In genomic region chrX:130110379-130111219, GRCh38 we compare ENCODE assay signal across 8 cellular contexts. TPM values are rescaled to one million over a fixed set of nuclear protein-coding genes. Genes with fewer than 3 reads are reported as not detected.
DNase-seq lines count a peak whose midpoint lies in the region; ATAC-seq and TF ChIP-seq lines count a peak whose summit lies in the region.

TSS of gene ELF4 (minus strand) at chrX:130110497. CDS start at chrX:130081330, 29,167 bp downstream.

- CTCF ChIA-PET in RWPE1 (lab: Yijun Ruan, JAX), result no interaction called here
- CTCF ChIA-PET in activated naive CD4-positive, alpha-beta T cell treated with anti-CD3 and anti-CD28 coated beads for 36 hours (lab: Charles Lee), result interaction anchor here (1.0 to 3.4 kb wide), 3 partner anchors 10 to 30 kb away, joined by 4 to 20 read pairs (median 9); no protein-coding TSS in a partner anchor

- H3K4me3 ChIP-seq in heart left ventricle, result peak within 1 kb of the TSS; percentile 39 to 87 (median 67)

- peaks cover 0 to 12% (median 0%) of the 10 kb centered on the region in 9 donors for H3K27me3 ChIP-seq in heart left ventricle

- no peak for TF ChIP-seq CTCF in RWPE1 (conservative IDR thresholded peaks at IDR 0.05; ENCODE audit: low read depth)
- no peak for TF ChIP-seq CTCF in heart left ventricle (IDR thresholded peaks at IDR 0.05)

- intact Hi-C loops in activated naive CD4-positive, alpha-beta T cell treated with anti-CD3 and anti-CD28 coated beads for 36 hours (cut with micrococcal nuclease), result loop anchor here (1.0 kb wide), 2 partner anchors 28 to 229 kb away; partner anchors contain the start of gene SLC25A14
- intact Hi-C loops in heart left ventricle (cut with DNase I), result no loop called here

- no peaks in the 10 kb centered on the region for H3K9me3 Mint-ChIP-seq in activated naive CD4-positive, alpha-beta T cell treated with anti-CD3 and anti-CD28 coated beads for 36 hours

- DNase-seq in stimulated activated CD4-positive, alpha-beta T cell treated with anti-CD3 and anti-CD28 coated beads, Interleukin-12 subunit alpha, Interleukin-12 subunit beta, amount 100 ng/mL, for 4 hours, result peak; percentile 60
- no peak for DNase-seq in stimulated activated CD4-positive, alpha-beta T cell treated with anti-CD3 and anti-CD28 coated beads, Interleukin-2, amount 100 ng/mL, for 48 hours
- DNase-seq in RWPE1 (ENCODE audit: low spot score) (peak; percentile 71), heart left ventricle (peak; percentile 41 to 68 (median 53)), pulmonary artery endothelial cell (ENCODE audit: low read depth, low spot score) (no peak), superior temporal gyrus (ENCODE audit: extremely low spot score) (no peak)
- peak; percentile 66 for DNase-seq in activated naive CD4-positive, alpha-beta T cell treated with anti-CD3 and anti-CD28 coated beads for 36 hours

- H3K36me3 ChIP-seq in heart left ventricle, result no peaks in the 10 kb centered on the region

- H3K9me3 ChIP-seq in heart left ventricle, result no peaks in the 10 kb centered on the region

- peaks cover 36% of the 10 kb centered on the region for H3K4me1 Mint-ChIP-seq in activated naive CD4-positive, alpha-beta T cell treated with anti-CD3 and anti-CD28 coated beads for 36 hours (ENCODE audit: low read depth)

- peak within 1 kb of the TSS; percentile 87 for H3K27ac Mint-ChIP-seq in activated naive CD4-positive, alpha-beta T cell treated with anti-CD3 and anti-CD28 coated beads for 36 hours

- H3K27ac ChIP-seq in RWPE1, result peak within 1 kb of the TSS; percentile 97
- peak within 1 kb of the TSS; percentile 78 to 93 (median 88) for H3K27ac ChIP-seq in heart left ventricle

- 1 to 52% (median 23%) methylated on average over 36 to 111 of the region's 123 CpGs for WGBS in heart left ventricle, 4 donors

- POLR2A ChIA-PET in RWPE1 (lab: Yijun Ruan, JAX; ENCODE audit: low non-redundant PET), result no interaction called here

- ATAC-seq in HG03280 (IDR thresholded peaks at IDR 0.05; ENCODE audit: unreplicated experiment) (peak; percentile 41), heart left ventricle (peak in 3 of 4 donors; percentile 46 to 75 (median 67))

- peak within 1 kb of the TSS; percentile 87 for H3K4me3 Mint-ChIP-seq in activated naive CD4-positive, alpha-beta T cell treated with anti-CD3 and anti-CD28 coated beads for 36 hours

- H3K27me3 Mint-ChIP-seq in activated naive CD4-positive, alpha-beta T cell treated with anti-CD3 and anti-CD28 coated beads for 36 hours (ENCODE audit: low read depth), result no peaks in the 10 kb centered on the region

- peaks cover 0 to 25% (median 0%) of the 10 kb centered on the region in 12 donors for H3K4me1 ChIP-seq in heart left ventricle

- TF ChIP-seq POLR2A in heart left ventricle (IDR thresholded peaks at IDR 0.05), result peak in 1 of 2 donors; percentile 25

- H3K36me3 Mint-ChIP-seq in activated naive CD4-positive, alpha-beta T cell treated with anti-CD3 and anti-CD28 coated beads for 36 hours (ENCODE audit: low read depth), result peaks cover 1% of the 10 kb centered on the region

RNA-seq across cellular contexts. Expression of gene ELF4, which starts in this region (rescaled TPM):
- 10 to 100 TPM; 15.8 to 16.5 TPM for total RNA-seq in activated naive CD4-positive, alpha-beta T cell treated with anti-CD3 and anti-CD28 coated beads for 36 hours
- total RNA-seq in heart left ventricle, result 10 to 100 TPM in 1 of 9 donors, 1 to 10 TPM in 8; 1.8 to 13.7 (median 3.2) TPM
- polyA plus RNA-seq in heart left ventricle, result 1 to 10 TPM; 1.3 to 5.3 TPM
- total RNA-seq in pulmonary artery endothelial cell, result 11.8 and 15.0 TPM in 2 replicates

Comparison
In these comparisons a context has a peak if more than half of its experiments do, and no peak if none do; other contexts are left out.
1. DNase-seq: peak in stimulated activated CD4-positive, alpha-beta T cell treated with anti-CD3 and anti-CD28 coated beads, Interleukin-12 subunit alpha, Interleukin-12 subunit beta, amount 100 ng/mL, for 4 hours (single experiment), RWPE1 (single experiment), activated naive CD4-positive, alpha-beta T cell treated with anti-CD3 and anti-CD28 coated beads for 36 hours (single experiment) and heart left ventricle (5 of 5); none in stimulated activated CD4-positive, alpha-beta T cell treated with anti-CD3 and anti-CD28 coated beads, Interleukin-2, amount 100 ng/mL, for 48 hours (0 of 2), pulmonary artery endothelial cell (single experiment) and superior temporal gyrus (single experiment).